Comparison of ENCODE assay signal across 7 cellular contexts in genomic region chr15:82999905-83000671, GRCh38. TPM values are rescaled to one million over a fixed set of nuclear protein-coding genes. Genes with fewer than 3 reads are reported as not detected.
DNase-seq lines count a peak whose midpoint lies in the region; ATAC-seq and TF ChIP-seq lines count a peak whose summit lies in the region.

No MANE protein-coding gene starts in this region.

- ATAC-seq in GM21381 (IDR thresholded peaks at IDR 0.05; ENCODE audit: unreplicated experiment) (peak; percentile 77), left lung (peak; percentile 94)

- 0% methylated on average over 6 of the region's 6 CpGs for WGBS in suprapubic skin

- peak overlapping the region; percentile 57 for H3K9ac ChIP-seq in Karpas-422 (ENCODE audit: low read length)

- H3K27ac ChIP-seq in Karpas-422 (ENCODE audit: low read length) (0 out of 2 replicates have a peak overlapping the region, but pooled peaks have one; percentile 1), left lung (no peak overlapping the region), suprapubic skin (no peak overlapping the region)

- H3K9me3 ChIP-seq in Karpas-422 (ENCODE audit: low read length) (no peaks in the 10 kb centered on the region), left lung (no peaks in the 10 kb centered on the region), suprapubic skin (no peaks in the 10 kb centered on the region)

- H2AFZ ChIP-seq in Karpas-422 (ENCODE audit: low read length): peak overlapping the region; percentile 47; the same call in 1 of the 2 replicates

- H3K4me3 ChIP-seq in Karpas-422 (ENCODE audit: low read length): peak overlapping the region; percentile 59
- H3K4me3 ChIP-seq in left lung: peak overlapping the region in 1 of 2 donors; percentile 4
- H3K4me3 ChIP-seq in suprapubic skin: peak overlapping the region; percentile 14

- H3K9me2 ChIP-seq in Karpas-422 (replicated peaks; ENCODE audit: insufficient read depth, low read length): no peaks in the 10 kb centered on the region

- TF ChIP-seq CTCF in left lung (IDR thresholded peaks at IDR 0.05): no peak
- TF ChIP-seq CTCF in suprapubic skin (IDR thresholded peaks at IDR 0.05): no peak

- DNase-seq in ELR (ENCODE audit: low read depth): peak; percentile 71
- DNase-seq in Karpas-422: peak; percentile 86
- DNase-seq in SKM-1 (lab: John Stamatoyannopoulos, UW; ENCODE audit: unreplicated experiment): peak; percentile 9
- DNase-seq in cerebellar cortex (ENCODE audit: low spot score): peak; percentile 67
- DNase-seq in left lung: no peak
- no peak for DNase-seq in suprapubic skin (ENCODE audit: low spot score in 2 of 2)

- TF ChIP-seq POLR2A in suprapubic skin (IDR thresholded peaks at IDR 0.05): no peak

- H3K4me1 ChIP-seq in Karpas-422 (ENCODE audit: low read length): peaks cover 12% of the 10 kb centered on the region
- H3K4me1 ChIP-seq in left lung: peaks cover 0 to 9% of the 10 kb centered on the region in 2 donors
- H3K4me1 ChIP-seq in suprapubic skin: peaks cover 8% of the 10 kb centered on the region

- H3K27me3 ChIP-seq in Karpas-422 (ENCODE audit: low read length) (no peaks in the 10 kb centered on the region), left lung (no peaks in the 10 kb centered on the region), suprapubic skin (no peaks in the 10 kb centered on the region)

- no peak for TF ChIP-seq EP300 in suprapubic skin (IDR thresholded peaks at IDR 0.05)

- H4K20me1 ChIP-seq in Karpas-422 (ENCODE audit: insufficient read depth, low read depth, low read length): no peaks in the 10 kb centered on the region

- intact Hi-C loops in left lung (cut with DNase I): no loop called here

- H3K79me2 ChIP-seq in Karpas-422 (ENCODE audit: low read length): no peaks in the 10 kb centered on the region

- peak overlapping the region; percentile 79 for H3K4me2 ChIP-seq in Karpas-422 (ENCODE audit: low read depth, low read length, poor library complexity, severe bottlenecking)

- 0 out of 2 replicates have a peak, but pooled peaks cover 3% of the 10 kb centered on the region for H3K36me3 ChIP-seq in Karpas-422 (ENCODE audit: insufficient read depth, low read length)
- H3K36me3 ChIP-seq in left lung: peaks cover 0 to 11% of the 10 kb centered on the region in 2 donors
- H3K36me3 ChIP-seq in suprapubic skin: peaks cover 8% of the 10 kb centered on the region

RNA-seq across cellular contexts. Expression of gene C15orf40, which starts 11.4 kb away (rescaled TPM):
- total RNA-seq in Karpas-422 (2014; rRNA removed; shearing (Covaris generic); ENCODE audit: low replicate concordance): 30.4 and 43.9 TPM in 2 replicates
- 10 to 100 TPM; 13.0 to 20.2 TPM for total RNA-seq in left lung
- total RNA-seq in suprapubic skin: 10 to 100 TPM; 18.7 to 37.2 (median 22.9) TPM

RNA-seq across cellular contexts. Expression of gene RAMAC, which starts 14.1 kb away (rescaled TPM):
- total RNA-seq in Karpas-422 (2014; rRNA removed; shearing (Covaris generic); ENCODE audit: low replicate concordance): 37.5 and 45.9 TPM in 2 replicates
- total RNA-seq in left lung (10 to 100 TPM; 17.2 to 19.2 TPM), suprapubic skin (10 to 100 TPM; 15.9 to 37.0 (median 22.1) TPM)

RNA-seq across cellular contexts. Expression of gene HOMER2, which starts 47.6 kb away (rescaled TPM):
- 30.4 and 48.5 TPM in 2 replicates for total RNA-seq in Karpas-422 (2014; rRNA removed; shearing (Covaris generic); ENCODE audit: low replicate concordance)
- total RNA-seq in left lung (10 to 100 TPM; 17.3 to 18.8 TPM), suprapubic skin (100 to 1,000 TPM in 2 of 4 donors, 10 to 100 TPM in 2; 81.4 to 120 (median 99.2) TPM)

Comparison
In these comparisons a context has a peak if more than half of its experiments do, and no peak if none do; other contexts are left out.
1. DNase-seq: peak in ELR (single experiment), Karpas-422 (single experiment), SKM-1 (single experiment) and cerebellar cortex (single experiment); none in left lung (0 of 2) and suprapubic skin (0 of 2).